In genomic region chr4:119955256-119955655, GRCh38 we compare ENCODE assay signal across 27 cellular contexts.
"Had no signal": no experiment of that assay in that cellular context is flagged by ENCODE, and none has a peak within 500 bp of the region (broad histone marks: within the 10 kb centered on the region; RNA-seq: fewer than 3 reads in every experiment).

No MANE protein-coding gene starts in this region.

- H3K27ac ChIP-seq: coronary artery, dorsolateral prefrontal cortex, foreskin keratinocyte, left lung, right lobe of liver, skin epidermis, thoracic aorta, uterus had no signal

- H3K27me3 ChIP-seq: dorsolateral prefrontal cortex, foreskin keratinocyte, heart right ventricle, left lung, right lobe of liver, uterus had no signal

- H3K4me3 ChIP-seq: coronary artery, dorsolateral prefrontal cortex, heart right ventricle, left lung, right lobe of liver, skin epidermis, thoracic aorta, uterus had no signal

- DNase-seq: activated CD4-positive, alpha-beta T cell treated with anti-CD3 and anti-CD28 coated beads for 1 hour; activated CD4-positive, alpha-beta T cell treated with anti-CD3 and anti-CD28 coated beads, Interleukin-2, amount 50 U/mL, for 1 hour; activated CD8-positive, alpha-beta T cell treated with anti-CD3 and anti-CD28 coated beads for 36 hours; activated gamma-delta T cell treated with Interleukin-2 at 50 U/mL for 16 hours; activated naive CD4-positive, alpha-beta T cell treated with anti-CD3 and anti-CD28 coated beads, Interleukin-2, amount 50 U/mL, for 16 hours; activated T-cell treated with anti-CD3 and anti-CD28 coated beads, Interleukin-2, amount 50 U/mL, for 4 hours; cerebellar nuclear complex; dorsolateral prefrontal cortex; effector memory CD8-positive, alpha-beta T cell; erythroblast; foreskin keratinocyte; heart right ventricle; kidney glomerular epithelial cell; left lung; right lobe of liver; stimulated activated CD4-positive, alpha-beta T cell treated with anti-CD3 and anti-CD28 coated beads, Interleukin-4, amount 100 ng/mL, for 24 hours; T1000; trophoblast cell; uterus had no signal

- ATAC-seq: activated CD8-positive, alpha-beta T cell treated with anti-CD3 and anti-CD28 coated beads for 36 hours; activated T-cell treated with anti-CD3 and anti-CD28 coated beads, Interleukin-2, amount 50 U/mL, for 4 hours; activated T-helper 17 cell treated with anti-CD3 and anti-CD28 coated beads, Interleukin-2, amount 50 U/mL, for 72 hours; effector memory CD8-positive, alpha-beta T cell; foreskin keratinocyte; left lung; right lobe of liver; stimulated activated effector memory CD8-positive, alpha-beta T cell treated with anti-CD3 and anti-CD28 coated beads, Interleukin-12 subunit alpha, Interleukin-12 subunit beta, amount 100 ng/mL, for 72 hours had no signal

- H3K4me1 Mint-ChIP-seq: activated T-helper 17 cell treated with anti-CD3 and anti-CD28 coated beads, Interleukin-2, amount 50 U/mL, for 72 hours; nephron; stimulated activated effector memory CD8-positive, alpha-beta T cell treated with anti-CD3 and anti-CD28 coated beads, Interleukin-12 subunit alpha, Interleukin-12 subunit beta, amount 100 ng/mL, for 72 hours had no signal

- H3K9me3 Mint-ChIP-seq: activated T-helper 17 cell treated with anti-CD3 and anti-CD28 coated beads, Interleukin-2, amount 50 U/mL, for 72 hours had no signal

- H3K9me3 ChIP-seq: right lobe of liver, thoracic aorta, uterus had no signal

- H3K4me3 Mint-ChIP-seq: activated CD8-positive, alpha-beta T cell treated with anti-CD3 and anti-CD28 coated beads for 36 hours; activated T-cell treated with anti-CD3 and anti-CD28 coated beads, Interleukin-2, amount 50 U/mL, for 4 hours; activated T-helper 17 cell treated with anti-CD3 and anti-CD28 coated beads, Interleukin-2, amount 50 U/mL, for 72 hours; effector memory CD8-positive, alpha-beta T cell; nephron; stimulated activated effector memory CD8-positive, alpha-beta T cell treated with anti-CD3 and anti-CD28 coated beads, Interleukin-12 subunit alpha, Interleukin-12 subunit beta, amount 100 ng/mL, for 72 hours; stimulated activated naive CD8-positive, alpha-beta T cell treated with anti-CD3 and anti-CD28 coated beads, Interleukin-15, Interleukin-2, amounts not matched to agents 100 ng/mL and 50 ng/mL, for 24 hours; T-helper 1 cell treated with Interleukin-12 subunit alpha and Interleukin-12 subunit beta and Interleukin-4 antibody, amounts not matched to agents 30 μg/mL and 1 μg/mL, for 36 hours had no signal

- H3K27me3 Mint-ChIP-seq: activated CD8-positive, alpha-beta T cell treated with anti-CD3 and anti-CD28 coated beads for 36 hours had no signal

- H3K4me1 ChIP-seq: foreskin keratinocyte, left lung, right lobe of liver, uterus had no signal

- H3K27ac Mint-ChIP-seq: activated CD8-positive, alpha-beta T cell treated with anti-CD3 and anti-CD28 coated beads for 36 hours; activated T-helper 17 cell treated with anti-CD3 and anti-CD28 coated beads, Interleukin-2, amount 50 U/mL, for 72 hours; effector memory CD8-positive, alpha-beta T cell; nephron; stimulated activated effector memory CD8-positive, alpha-beta T cell treated with anti-CD3 and anti-CD28 coated beads, Interleukin-12 subunit alpha, Interleukin-12 subunit beta, amount 100 ng/mL, for 72 hours; stimulated activated naive CD8-positive, alpha-beta T cell treated with anti-CD3 and anti-CD28 coated beads, Interleukin-15, Interleukin-2, amounts not matched to agents 100 ng/mL and 50 ng/mL, for 24 hours; T-helper 1 cell treated with Interleukin-12 subunit alpha and Interleukin-12 subunit beta and Interleukin-4 antibody, amounts not matched to agents 30 μg/mL and 1 μg/mL, for 36 hours had no signal

- H3K36me3 Mint-ChIP-seq: stimulated activated effector memory CD8-positive, alpha-beta T cell treated with anti-CD3 and anti-CD28 coated beads, Interleukin-12 subunit alpha, Interleukin-12 subunit beta, amount 100 ng/mL, for 72 hours had no signal

- H3K36me3 ChIP-seq: heart right ventricle, left lung, right lobe of liver, thoracic aorta, uterus had no signal
